Comparison of ENCODE assay signal across 9 cellular contexts in the genomic region with DNA sequence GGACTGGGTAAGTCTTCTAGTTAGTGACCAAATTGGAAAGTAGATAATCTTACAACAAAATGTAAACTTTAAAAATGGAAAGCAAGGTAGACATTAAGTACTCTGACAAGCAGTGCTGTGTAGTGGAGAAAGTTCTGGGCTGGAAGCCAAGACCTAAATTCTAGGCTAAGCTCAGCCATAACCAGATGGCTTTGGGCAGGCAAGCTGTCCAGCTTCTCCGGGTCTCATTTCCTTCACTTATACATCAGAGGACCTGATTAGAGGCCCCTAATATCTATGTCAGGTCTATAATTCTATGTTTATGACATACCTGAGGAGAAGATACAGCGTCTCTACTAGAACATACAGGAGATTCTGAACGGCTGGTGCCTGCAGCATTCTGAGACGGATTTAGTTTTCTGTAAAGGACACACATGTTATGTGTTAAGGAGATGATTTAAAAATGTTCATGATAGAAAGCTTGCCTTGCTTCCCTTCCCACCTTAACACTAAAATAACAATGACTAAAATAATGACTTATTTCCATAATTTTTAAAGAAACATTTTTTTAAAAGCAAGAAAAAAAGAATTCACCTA.
DNase-seq lines count a peak whose midpoint lies in the region; ATAC-seq and TF ChIP-seq lines count a peak whose summit lies in the region.
"Had no signal": no experiment of that assay in that cellular context is flagged by ENCODE, and none has a peak within 500 bp of the region (broad histone marks: within the 10 kb centered on the region; RNA-seq: fewer than 3 reads in every experiment).

No MANE protein-coding gene starts in this region.

- intact Hi-C loops in heart left ventricle (cut with DNase I) = no loop called here

- H3K27ac Mint-ChIP-seq in HFFc6 (peak overlapping the region; percentile 85), progenitor cell of endocrine pancreas (no peak overlapping the region)

- DNase-seq in HFFc6 = no peak
- DNase-seq in heart left ventricle = peak in 4 of 5 donors; percentile 39 to 59 (median 54)
- DNase-seq in superior temporal gyrus (ENCODE audit: extremely low spot score) = peak; percentile 87
- no peak for DNase-seq in NCI-H1930 (lab: John Stamatoyannopoulos, UW)
- no peak for DNase-seq in progenitor cell of endocrine pancreas (ENCODE audit: low spot score, unreplicated experiment)
- DNase-seq: esophagus squamous epithelium had no signal

- ATAC-seq in heart left ventricle (peak; percentile 81 to 89 (median 86)), HG02588 (IDR thresholded peaks at IDR 0.05; ENCODE audit: unreplicated experiment) (no peak)

- no peaks in the 10 kb centered on the region for H3K9me3 ChIP-seq in heart left ventricle
- H3K9me3 ChIP-seq: esophagus squamous epithelium had no signal

- no peak overlapping the region for H3K4me3 ChIP-seq in heart left ventricle
- H3K4me3 ChIP-seq: esophagus squamous epithelium had no signal

- H3K27me3 Mint-ChIP-seq in HFFc6 (ENCODE audit: insufficient read depth) = peaks cover 59% of the 10 kb centered on the region
- no peaks in the 10 kb centered on the region for H3K27me3 Mint-ChIP-seq in progenitor cell of endocrine pancreas

- H3K4me1 Mint-ChIP-seq in HFFc6 (ENCODE audit: low read depth) (peaks cover 96% of the 10 kb centered on the region), progenitor cell of endocrine pancreas (ENCODE audit: low read depth) (peaks cover 19% of the 10 kb centered on the region)

- H3K4me1 ChIP-seq in heart left ventricle = peaks cover 0 to 30% (median 13%) of the 10 kb centered on the region in 12 donors

- H3K9me3 Mint-ChIP-seq in HFFc6 (peaks cover 24% of the 10 kb centered on the region; the same call in 1 of the 2 replicates), progenitor cell of endocrine pancreas (ENCODE audit: low read depth) (no peaks in the 10 kb centered on the region)
- H3K9me3 Mint-ChIP-seq: nephron had no signal

- peaks cover 0 to 63% (median 37%) of the 10 kb centered on the region in 9 donors for H3K36me3 ChIP-seq in heart left ventricle

- H3K4me3 Mint-ChIP-seq in HFFc6 = peak overlapping the region; percentile 64; the same call in 1 of the 2 replicates
- H3K4me3 Mint-ChIP-seq in progenitor cell of endocrine pancreas (ENCODE audit: low read depth) = no peak overlapping the region
- H3K4me3 Mint-ChIP-seq: nephron had no signal

- TF ChIP-seq CTCF in HFFc6 (IDR thresholded peaks at IDR 0.05) (no peak), VCaP (conservative IDR thresholded peaks at IDR 0.05) (no peak), heart left ventricle (IDR thresholded peaks at IDR 0.05) (no peak), progenitor cell of endocrine pancreas (IDR thresholded peaks at IDR 0.05; ENCODE audit: unreplicated experiment) (no peak)

- H3K36me3 Mint-ChIP-seq in HFFc6 (ENCODE audit: low read depth) (peaks cover 94% of the 10 kb centered on the region), progenitor cell of endocrine pancreas (ENCODE audit: insufficient read depth) (peaks cover 49% of the 10 kb centered on the region)

- peak overlapping the region; percentile 47 for H3K27ac ChIP-seq in VCaP
- H3K27ac ChIP-seq in heart left ventricle = peak overlapping the region in 11 of 12 donors; percentile 4 to 53 (median 27)

- WGBS in heart left ventricle, 4 donors = 42 to 50% (median 48%) methylated on average over 4 of the region's 4 CpGs

- no peaks in the 10 kb centered on the region for H3K27me3 ChIP-seq in heart left ventricle
- H3K27me3 ChIP-seq: esophagus squamous epithelium had no signal

- TF ChIP-seq POLR2A in heart left ventricle (IDR thresholded peaks at IDR 0.05) = no peak

Comparison
In these comparisons a context has a peak if more than half of its experiments do, and no peak if none do; other contexts are left out.
1. DNase-seq: peak in heart left ventricle (4 of 5) and superior temporal gyrus (single experiment); none in HFFc6 (single experiment), NCI-H1930 (0 of 2) and progenitor cell of endocrine pancreas (single experiment).